12 cellular contexts compared by ENCODE assay signal in the genomic region with DNA sequence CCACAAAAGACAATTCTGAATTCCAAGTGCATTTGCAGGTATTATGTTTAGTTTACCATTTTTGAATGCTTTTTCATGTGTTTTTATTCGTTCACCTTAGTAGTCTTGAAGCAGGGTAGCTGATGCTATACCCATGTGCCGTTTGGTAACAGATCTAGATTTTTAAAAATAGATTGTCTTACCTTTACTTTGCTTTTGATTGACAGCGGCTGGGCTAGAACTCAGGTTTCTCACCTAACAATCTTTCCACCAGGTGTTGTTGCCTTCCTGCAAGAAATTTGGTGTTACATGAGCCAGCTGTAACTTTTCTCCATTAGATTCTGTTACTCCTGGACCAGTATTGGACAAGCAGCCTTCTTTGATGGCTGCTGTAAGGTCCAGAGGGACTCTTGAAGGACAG. TPM values are rescaled to one million over a fixed set of nuclear protein-coding genes. Genes with fewer than 3 reads are reported as not detected.
A peak's percentile ranks its signal among the peaks of the same experiment; 100 is the strongest.
DNase-seq lines count a peak whose midpoint lies in the region; ATAC-seq and TF ChIP-seq lines count a peak whose summit lies in the region.
"Had no signal": no experiment of that assay in that cellular context is flagged by ENCODE, and none has a peak within 500 bp of the region (broad histone marks: within the 10 kb centered on the region; RNA-seq: fewer than 3 reads in every experiment).

No MANE protein-coding gene starts in this region.

- no peak for ATAC-seq in natural killer cell treated with Interleukin-12 subunit alpha and Interleukin-12 subunit beta and Interleukin-15 and Interleukin-18, amount 100 ng/mL, for 72 hours
- no peak for ATAC-seq in natural killer cell
- ATAC-seq in mucosa of descending colon, result no peak
- no peak for ATAC-seq in HG03571 (IDR thresholded peaks at IDR 0.05; ENCODE audit: unreplicated experiment)

- peak overlapping the region; percentile 99 for H3K4me3 Mint-ChIP-seq in natural killer cell treated with Interleukin-12 subunit alpha and Interleukin-12 subunit beta and Interleukin-15 and Interleukin-18, amount 100 ng/mL, for 72 hours
- H3K4me3 Mint-ChIP-seq in natural killer cell, result no peak overlapping the region
- H3K4me3 Mint-ChIP-seq in activated CD4-positive, alpha-beta memory T cell treated with anti-CD3 and anti-CD28 coated beads, Interleukin-2, amount 10 ng/mL, durations not matched to agents 7 days and 5 days, result peak overlapping the region; percentile 89

- H3K27ac ChIP-seq in iPS-20b (ENCODE audit: low read length), result no peak overlapping the region

- H3K27ac Mint-ChIP-seq in natural killer cell treated with Interleukin-12 subunit alpha and Interleukin-12 subunit beta and Interleukin-15 and Interleukin-18, amount 100 ng/mL, for 72 hours, result peak overlapping the region; percentile 74 to 99
- peak overlapping the region in 1 of 2 donors; percentile 68 for H3K27ac Mint-ChIP-seq in natural killer cell
- peak overlapping the region; percentile 38 for H3K27ac Mint-ChIP-seq in activated CD4-positive, alpha-beta memory T cell treated with anti-CD3 and anti-CD28 coated beads, Interleukin-2, amount 10 ng/mL, durations not matched to agents 7 days and 5 days

- intact Hi-C loops in natural killer cell (cut with micrococcal nuclease) (no loop called here), mucosa of descending colon (cut with DNase I, micrococcal nuclease) (loop anchor here in 1 of 2 donors (10.0 kb wide), 1 partner anchor 54 kb away; the partner anchor contains the start of genes CCDC47 and DDX42)

- H3K4me3 ChIP-seq in iPS-20b (ENCODE audit: low read length) (peak overlapping the region; percentile 93), mucosa of descending colon (no peak overlapping the region)

- H3K27me3 ChIP-seq in iPS-20b (ENCODE audit: insufficient read depth, low read length), result no peaks in the 10 kb centered on the region

- CTCF ChIA-PET in activated CD4-positive, alpha-beta memory T cell treated with anti-CD3 and anti-CD28 coated beads, Interleukin-2, amount 10 ng/mL, durations not matched to agents 7 days and 5 days (lab: Charles Lee), result interaction anchor here (0.8 to 5.0 kb wide), 6 partner anchors 9 to 60 kb away, joined by 3 to 28 read pairs (median 5); partner anchors contain the start of genes CCDC47 and SMARCD2

- no peaks in the 10 kb centered on the region for H3K9me3 ChIP-seq in iPS-20b (ENCODE audit: insufficient read depth, low read depth, low read length)
- no peaks in the 10 kb centered on the region for H3K9me3 ChIP-seq in mucosa of descending colon

- no peaks in the 10 kb centered on the region for H3K9me3 Mint-ChIP-seq in natural killer cell treated with Interleukin-12 subunit alpha and Interleukin-12 subunit beta and Interleukin-15 and Interleukin-18, amount 100 ng/mL, for 72 hours
- H3K9me3 Mint-ChIP-seq in natural killer cell, result no peaks in the 10 kb centered on the region
- H3K9me3 Mint-ChIP-seq in activated CD4-positive, alpha-beta memory T cell treated with anti-CD3 and anti-CD28 coated beads, Interleukin-2, amount 10 ng/mL, durations not matched to agents 7 days and 5 days, result no peaks in the 10 kb centered on the region

- H3K4me1 Mint-ChIP-seq in natural killer cell treated with Interleukin-12 subunit alpha and Interleukin-12 subunit beta and Interleukin-15 and Interleukin-18, amount 100 ng/mL, for 72 hours (ENCODE audit: low read depth in 2 of 2), result peaks cover 40 to 55% of the 10 kb centered on the region in 2 donors
- H3K4me1 Mint-ChIP-seq in natural killer cell, result peaks cover 30 to 53% of the 10 kb centered on the region in 2 donors
- peaks cover 76% of the 10 kb centered on the region for H3K4me1 Mint-ChIP-seq in activated CD4-positive, alpha-beta memory T cell treated with anti-CD3 and anti-CD28 coated beads, Interleukin-2, amount 10 ng/mL, durations not matched to agents 7 days and 5 days

- peak overlapping the region; percentile 93; the same call in 1 of the 2 replicates for H3K9ac ChIP-seq in iPS-20b (ENCODE audit: low read depth, low read length)

- TF ChIP-seq CTCF in natural killer cell (IDR thresholded peaks at IDR 0.05) (no peak), mucosa of descending colon (IDR thresholded peaks at IDR 0.05) (no peak)

- H3K36me3 ChIP-seq in iPS-20b (ENCODE audit: insufficient read depth, low read depth, low read length) (peaks cover 80% of the 10 kb centered on the region), mucosa of descending colon (ENCODE audit: low read depth) (peaks cover 23% of the 10 kb centered on the region)

- peaks cover 19% of the 10 kb centered on the region for H3K36me3 Mint-ChIP-seq in natural killer cell treated with Interleukin-12 subunit alpha and Interleukin-12 subunit beta and Interleukin-15 and Interleukin-18, amount 100 ng/mL, for 72 hours
- peaks cover 7% of the 10 kb centered on the region for H3K36me3 Mint-ChIP-seq in natural killer cell
- H3K36me3 Mint-ChIP-seq in activated CD4-positive, alpha-beta memory T cell treated with anti-CD3 and anti-CD28 coated beads, Interleukin-2, amount 10 ng/mL, durations not matched to agents 7 days and 5 days (ENCODE audit: low read depth), result peaks cover 90% of the 10 kb centered on the region

- no peaks in the 10 kb centered on the region for H3K27me3 Mint-ChIP-seq in natural killer cell treated with Interleukin-12 subunit alpha and Interleukin-12 subunit beta and Interleukin-15 and Interleukin-18, amount 100 ng/mL, for 72 hours
- no peaks in the 10 kb centered on the region for H3K27me3 Mint-ChIP-seq in natural killer cell (ENCODE audit: low read depth in 2 of 2)
- H3K27me3 Mint-ChIP-seq in activated CD4-positive, alpha-beta memory T cell treated with anti-CD3 and anti-CD28 coated beads, Interleukin-2, amount 10 ng/mL, durations not matched to agents 7 days and 5 days, result no peaks in the 10 kb centered on the region

- H3K4me1 ChIP-seq in iPS-20b (ENCODE audit: insufficient read depth, low read length) (peaks cover 9% of the 10 kb centered on the region; the same call in 1 of the 2 replicates), mucosa of descending colon (ENCODE audit: low read depth) (peaks cover 16% of the 10 kb centered on the region)

- POLR2A ChIA-PET in activated CD4-positive, alpha-beta memory T cell treated with anti-CD3 and anti-CD28 coated beads, Interleukin-2, amount 10 ng/mL, durations not matched to agents 7 days and 5 days (lab: Charles Lee), result interaction anchor here (0.8 to 10.2 kb wide), 7 partner anchors 8 to 678 kb away, joined by 3 to 194 read pairs (median 5); partner anchors contain the start of genes CCDC47, CEP95, DDX42 and DDX5

- in situ Hi-C loops in G401 (cut with HindIII; ENCODE audit: low sequenced_read_pairs), result no loop called here

- no peak for DNase-seq in natural killer cell treated with Interleukin-12 subunit alpha and Interleukin-12 subunit beta and Interleukin-15 and Interleukin-18, amount 100 ng/mL, for 72 hours (ENCODE audit: low spot score)
- no peak for DNase-seq in natural killer cell
- DNase-seq in activated CD4-positive, alpha-beta memory T cell treated with anti-CD3 and anti-CD28 coated beads, Interleukin-2, amount 10 ng/mL, durations not matched to agents 7 days and 5 days, result no peak
- no peak for DNase-seq in mucosa of descending colon
- no peak for DNase-seq in G401 (ENCODE audit: low spot score)
- DNase-seq in GM19238 (ENCODE audit: insufficient read length, low spot score), result no peak
- DNase-seq: activated CD4-positive, CD25-positive, alpha-beta regulatory T cell; aorta; NCI-H1048 had no signal

RNA-seq across cellular contexts. Expression of gene FTSJ3, which starts 1.5 kb away (rescaled TPM):
- 100 to 1,000 TPM in 1 of 2 donors, 10 to 100 TPM in 1; 74.2 to 116 TPM for total RNA-seq in natural killer cell treated with Interleukin-12 subunit alpha and Interleukin-12 subunit beta and Interleukin-15 and Interleukin-18, amount 100 ng/mL, for 72 hours
- 10 to 100 TPM; 35.2 to 53.5 (median 51.6) TPM for total RNA-seq in natural killer cell
- total RNA-seq in activated CD4-positive, alpha-beta memory T cell treated with anti-CD3 and anti-CD28 coated beads, Interleukin-2, amount 10 ng/mL, durations not matched to agents 7 days and 5 days, result 10 to 100 TPM; 38.9 to 43.8 TPM
- total RNA-seq in mucosa of descending colon, result 10 to 100 TPM; 26.9 to 48.2 (median 29.4) TPM
- 58.2 and 71.0 TPM in 2 replicates for total RNA-seq in G401 (2014; rRNA removed; shearing (Covaris generic))

RNA-seq across cellular contexts. Expression of gene PSMC5, which starts 1.7 kb away (rescaled TPM):
- total RNA-seq in natural killer cell treated with Interleukin-12 subunit alpha and Interleukin-12 subunit beta and Interleukin-15 and Interleukin-18, amount 100 ng/mL, for 72 hours, result 100 to 1,000 TPM; 163 to 202 TPM
- total RNA-seq in natural killer cell (100 to 1,000 TPM in 2 of 3 donors, 10 to 100 TPM in 1; 91.3 to 114 (median 100) TPM), mucosa of descending colon (100 to 1,000 TPM in 1 of 3 donors, 10 to 100 TPM in 2; 73.3 to 151 (median 96.4) TPM)
- 100 to 1,000 TPM; 152 to 162 TPM for total RNA-seq in activated CD4-positive, alpha-beta memory T cell treated with anti-CD3 and anti-CD28 coated beads, Interleukin-2, amount 10 ng/mL, durations not matched to agents 7 days and 5 days
- 114 and 133 TPM in 2 replicates for total RNA-seq in G401 (2014; rRNA removed; shearing (Covaris generic))

RNA-seq across cellular contexts. Expression of gene SMARCD2, which starts 13.5 kb away (rescaled TPM):
- 100 to 1,000 TPM; 102 to 136 TPM for total RNA-seq in natural killer cell treated with Interleukin-12 subunit alpha and Interleukin-12 subunit beta and Interleukin-15 and Interleukin-18, amount 100 ng/mL, for 72 hours
- total RNA-seq in natural killer cell, result 100 to 1,000 TPM; 131 to 162 (median 139) TPM
- 100 to 1,000 TPM; 150 to 152 TPM for total RNA-seq in activated CD4-positive, alpha-beta memory T cell treated with anti-CD3 and anti-CD28 coated beads, Interleukin-2, amount 10 ng/mL, durations not matched to agents 7 days and 5 days
- total RNA-seq in mucosa of descending colon, result 10 to 100 TPM; 76.6 to 82.1 (median 80.4) TPM
- 128 and 144 TPM in 2 replicates for total RNA-seq in G401 (2014; rRNA removed; shearing (Covaris generic))

RNA-seq across cellular contexts. Expression of gene CSH2, which starts 44.5 kb away (rescaled TPM):
- total RNA-seq in natural killer cell treated with Interleukin-12 subunit alpha and Interleukin-12 subunit beta and Interleukin-15 and Interleukin-18, amount 100 ng/mL, for 72 hours, result not detected
- total RNA-seq in natural killer cell (not detected), mucosa of descending colon (not detected)
- not detected for total RNA-seq in activated CD4-positive, alpha-beta memory T cell treated with anti-CD3 and anti-CD28 coated beads, Interleukin-2, amount 10 ng/mL, durations not matched to agents 7 days and 5 days
- not detected in 2 replicates for total RNA-seq in G401 (2014; rRNA removed; shearing (Covaris generic))
- total RNA-seq: aorta, temporal lobe had no signal

RNA-seq across cellular contexts. Expression of gene GH2, which starts 52.8 kb away (rescaled TPM):
- not detected for total RNA-seq in natural killer cell treated with Interleukin-12 subunit alpha and Interleukin-12 subunit beta and Interleukin-15 and Interleukin-18, amount 100 ng/mL, for 72 hours
- total RNA-seq in natural killer cell, result not detected
- total RNA-seq in activated CD4-positive, alpha-beta memory T cell treated with anti-CD3 and anti-CD28 coated beads, Interleukin-2, amount 10 ng/mL, durations not matched to agents 7 days and 5 days, result not detected
- not detected for total RNA-seq in mucosa of descending colon
- not detected in 2 replicates for total RNA-seq in G401 (2014; rRNA removed; shearing (Covaris generic))
- total RNA-seq: aorta, temporal lobe had no signal
